Comparison of ENCODE assay signal across 8 cellular contexts in genomic region chr12:123533672-123534643, GRCh38. TPM values are rescaled to one million over a fixed set of nuclear protein-coding genes. Genes with fewer than 3 reads are reported as not detected.
A peak's percentile ranks its signal among the peaks of the same experiment; 100 is the strongest.
DNase-seq lines count a peak whose midpoint lies in the region; ATAC-seq and TF ChIP-seq lines count a peak whose summit lies in the region.

TSS of gene RILPL1 (minus strand) at chr12:123533719. CDS start at chr12:123533482, 237 bp downstream.

- H4K20me1 ChIP-seq in SU-DHL-6 (ENCODE audit: low read depth, low read length): no peaks in the 10 kb centered on the region

- WGBS in trophoblast cell (ENCODE audit: extremely low coverage, insufficient coverage, insufficient read length): no CpG with 5 or more reads among the region's 114 CpGs

- H3K4ac ChIP-seq in trophoblast cell (ENCODE audit: low read depth, low read length): peak within 1 kb of the TSS; percentile 71

- peak within 1 kb of the TSS; percentile 84 for H3K18ac ChIP-seq in trophoblast cell (ENCODE audit: low read length)

- peak within 1 kb of the TSS; percentile 67 for H2AK5ac ChIP-seq in trophoblast cell (ENCODE audit: low read length)

- H3K9ac ChIP-seq in SU-DHL-6 (ENCODE audit: low read length) (peak within 1 kb of the TSS; percentile 28; the same call in 1 of the 2 replicates), trophoblast cell (ENCODE audit: low read length) (peak within 1 kb of the TSS; percentile 82)

- H3K79me2 ChIP-seq in SU-DHL-6 (ENCODE audit: insufficient read depth, low read length) (no peaks in the 10 kb centered on the region), trophoblast cell (ENCODE audit: control insufficient read depth, insufficient read depth, low read length, poor library complexity) (peaks cover 8% of the 10 kb centered on the region)

- ATAC-seq in HG03354 (IDR thresholded peaks at IDR 0.05; ENCODE audit: poor library complexity, severe bottlenecking, unreplicated experiment) (peak; percentile 61), left cardiac atrium (peak; percentile 74 to 85)

- H2AFZ ChIP-seq in SU-DHL-6 (ENCODE audit: low read depth, low read length, severe bottlenecking) (peak within 1 kb of the TSS; percentile 77), trophoblast cell (ENCODE audit: insufficient read depth, low read length, poor library complexity) (peak within 1 kb of the TSS; percentile 82)

- no peak within 1 kb of the TSS for H3K27ac ChIP-seq in SU-DHL-6 (ENCODE audit: low read depth, low read length)
- peak within 1 kb of the TSS; percentile 87 for H3K27ac ChIP-seq in trophoblast cell (ENCODE audit: low read depth, low read length)
- peak within 1 kb of the TSS; percentile 88 to 96 for H3K27ac ChIP-seq in uterus

- DNase-seq in amygdala (lab: John Stamatoyannopoulos, UW) (peak in 45 of 56 donors; percentile 7 to 79 (median 58)), left cardiac atrium (peak; percentile 68), trophoblast cell (peak; percentile 79 to 83), uterus (peak; percentile 43 to 70), cerebellar nuclear complex (lab: John Stamatoyannopoulos, UW) (no peak)

- peak in 1 of 2 donors; percentile 44 for TF ChIP-seq POLR2A in uterus (IDR thresholded peaks at IDR 0.05)

- no peaks in the 10 kb centered on the region for H3K36me3 ChIP-seq in SU-DHL-6 (ENCODE audit: low read length)
- peaks cover 3 to 7% of the 10 kb centered on the region in 2 experiments for H3K36me3 ChIP-seq in trophoblast cell (ENCODE audit: control insufficient read depth in 1 of 2, insufficient read depth in 2 of 2, low read length in 2 of 2)
- H3K36me3 ChIP-seq in uterus: no peaks in the 10 kb centered on the region

- no peaks in the 10 kb centered on the region for H3K27me3 ChIP-seq in SU-DHL-6 (ENCODE audit: low read length)
- H3K27me3 ChIP-seq in trophoblast cell (ENCODE audit: insufficient read depth, low read length): no peaks in the 10 kb centered on the region
- no peaks in the 10 kb centered on the region for H3K27me3 ChIP-seq in uterus

- TF ChIP-seq CTCF in GM12874 (IDR thresholded peaks at IDR 0.05; ENCODE audit: insufficient read depth, low read depth, low read length) (peak; percentile 46), SU-DHL-6 (IDR thresholded peaks at IDR 0.05; ENCODE audit: insufficient read depth, low read length, poor library complexity, severe bottlenecking) (no peak), uterus (IDR thresholded peaks at IDR 0.05) (peak; percentile 5 to 52 (median 32))

- intact Hi-C loops in left cardiac atrium (cut with DNase I): loop anchor here in 1 of 2 donors (5.0 kb wide), 2 partner anchors 48 to 62 kb away; partner anchors contain the start of gene TMED2
- intact Hi-C loops in uterus (cut with DNase I; ENCODE audit: low total_unique reads): no loop called here

- H2BK12ac ChIP-seq in trophoblast cell (ENCODE audit: low read length): peak within 1 kb of the TSS; percentile 1

- H4K8ac ChIP-seq in trophoblast cell (ENCODE audit: low read depth, low read length): peak within 1 kb of the TSS; percentile 97

- H3K4me3 ChIP-seq in SU-DHL-6 (ENCODE audit: insufficient read depth, low read length, poor library complexity, severe bottlenecking) (peak within 1 kb of the TSS; percentile 57), trophoblast cell (ENCODE audit: low read depth, low read length) (peak within 1 kb of the TSS; percentile 85), uterus (peak within 1 kb of the TSS; percentile 76 to 87)

- H4K91ac ChIP-seq in trophoblast cell (ENCODE audit: low read depth, low read length): peak within 1 kb of the TSS; percentile 94

- peaks cover 12% of the 10 kb centered on the region for H3K79me1 ChIP-seq in trophoblast cell (ENCODE audit: low read length)

- H3K4me2 ChIP-seq in SU-DHL-6 (ENCODE audit: low read depth, low read length, poor library complexity, severe bottlenecking) (peak within 1 kb of the TSS; percentile 42), trophoblast cell (ENCODE audit: low read length) (peak within 1 kb of the TSS; percentile 91)

- H2BK120ac ChIP-seq in trophoblast cell (ENCODE audit: insufficient read depth, low read length, poor library complexity): peak within 1 kb of the TSS; percentile 91

- peaks cover 5 to 18% of the 10 kb centered on the region in 2 experiments for H3K4me1 ChIP-seq in trophoblast cell (ENCODE audit: control insufficient read depth in 1 of 2, insufficient read depth in 2 of 2, low read length in 2 of 2)
- peaks cover 0 to 11% of the 10 kb centered on the region in 2 donors for H3K4me1 ChIP-seq in uterus

- H3K9me3 ChIP-seq in SU-DHL-6 (ENCODE audit: insufficient read depth, low read length) (no peaks in the 10 kb centered on the region), trophoblast cell (ENCODE audit: insufficient read depth, low read depth, low read length) (no peaks in the 10 kb centered on the region), uterus (no peaks in the 10 kb centered on the region)

- no peaks in the 10 kb centered on the region for H3K9me2 ChIP-seq in SU-DHL-6 (replicated peaks; ENCODE audit: insufficient read depth, low read length)

- peak within 1 kb of the TSS; percentile 91 for H3K14ac ChIP-seq in trophoblast cell (ENCODE audit: low read length)

- H2BK5ac ChIP-seq in trophoblast cell (ENCODE audit: low read depth, low read length, poor library complexity): peak within 1 kb of the TSS; percentile 88

- peak within 1 kb of the TSS; percentile 71 for H4K12ac ChIP-seq in trophoblast cell (ENCODE audit: low read depth, low read length)

- H3F3A ChIP-seq in SU-DHL-6 (ENCODE audit: insufficient read depth): no peaks in the 10 kb centered on the region

- no peak within 1 kb of the TSS for H3K23ac ChIP-seq in trophoblast cell (ENCODE audit: low read length)

RNA-seq across cellular contexts. Expression of gene RILPL1, which starts in this region (rescaled TPM):
- 10 to 100 TPM; 91.7 to 98.0 TPM for total RNA-seq in left cardiac atrium
- 37.6 TPM in 2 replicates for polyA plus RNA-seq in trophoblast cell (2013)
- 10 to 100 TPM in 2 of 4 donors, 1 to 10 TPM in 2; 2.9 to 32.3 (median 18.4) TPM for total RNA-seq in uterus

Comparison
In these comparisons a context has a peak if more than half of its experiments do, and no peak if none do; other contexts are left out.
1. DNase-seq: peak in amygdala (45 of 56), left cardiac atrium (single experiment), trophoblast cell (2 of 2) and uterus (2 of 2); none in cerebellar nuclear complex (0 of 2).
2. Peak in every context shown above with its lines, with median percentiles within 50 percentile points of each other: H3K4me3 ChIP-seq.